Comparison of ENCODE assay signal across 1 cellular context in the genomic region with DNA sequence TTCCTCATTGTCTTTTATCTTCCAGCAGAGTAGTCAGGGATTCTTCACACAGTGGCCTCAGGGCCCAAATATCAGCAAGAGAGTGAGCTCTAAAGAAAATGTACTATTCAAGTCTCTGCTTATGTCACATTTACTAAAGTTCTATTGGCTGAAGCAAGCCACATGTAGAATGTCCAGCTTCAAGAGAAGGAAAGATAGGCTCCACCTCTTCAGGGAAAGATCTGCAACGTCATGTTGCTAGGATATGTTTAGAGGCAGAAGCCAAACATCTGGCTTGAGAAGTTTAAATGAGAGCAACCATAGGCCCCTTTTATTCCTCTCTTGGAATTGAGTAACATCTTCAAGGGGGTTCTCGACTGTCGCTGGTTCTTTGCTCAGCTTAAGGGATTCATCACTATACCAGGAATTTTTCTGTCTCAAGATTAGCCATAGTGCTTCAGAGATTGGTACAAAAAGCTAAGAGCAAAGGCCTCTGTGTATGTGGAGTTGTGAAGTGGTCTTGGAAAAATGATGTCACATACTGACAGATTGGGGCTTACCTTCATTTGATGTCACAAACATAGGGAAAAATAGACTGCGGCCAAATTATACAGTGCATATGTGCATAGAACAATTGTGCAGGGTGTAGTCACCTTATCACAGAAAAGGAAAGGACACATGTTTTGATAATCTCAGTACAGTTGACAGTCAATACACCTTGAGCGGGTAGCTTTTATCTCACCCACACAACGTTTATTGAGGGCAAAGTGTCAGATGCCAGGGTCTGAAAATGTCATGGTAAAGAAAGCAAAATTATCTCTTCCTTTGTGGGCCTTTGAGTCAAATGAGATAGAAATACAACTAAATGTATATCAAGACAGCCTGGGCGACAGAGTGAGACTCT.
TF ChIP-seq lines count a peak whose summit lies in the region.

No MANE protein-coding gene starts in this region.

TF ChIP-seq in GM23338, 12 proteins besides CTCF, POLR2A, EP300 and RAD21:
- TF ChIP-seq, protein P1, sequence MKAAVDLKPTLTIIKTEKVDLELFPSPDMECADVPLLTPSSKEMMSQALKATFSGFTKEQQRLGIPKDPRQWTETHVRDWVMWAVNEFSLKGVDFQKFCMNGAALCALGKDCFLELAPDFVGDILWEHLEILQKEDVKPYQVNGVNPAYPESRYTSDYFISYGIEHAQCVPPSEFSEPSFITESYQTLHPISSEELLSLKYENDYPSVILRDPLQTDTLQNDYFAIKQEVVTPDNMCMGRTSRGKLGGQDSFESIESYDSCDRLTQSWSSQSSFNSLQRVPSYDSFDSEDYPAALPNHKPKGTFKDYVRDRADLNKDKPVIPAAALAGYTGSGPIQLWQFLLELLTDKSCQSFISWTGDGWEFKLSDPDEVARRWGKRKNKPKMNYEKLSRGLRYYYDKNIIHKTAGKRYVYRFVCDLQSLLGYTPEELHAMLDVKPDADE (IDR thresholded peaks at IDR 0.05), result no peak
- TF ChIP-seq JUNB (IDR thresholded peaks at IDR 0.05; ENCODE audit: unreplicated experiment), result no peak
- TF ChIP-seq STAT1 (IDR thresholded peaks at IDR 0.05; ENCODE audit: unreplicated experiment), result no peak
- no peak for TF ChIP-seq POLR2AphosphoS5 (IDR thresholded peaks at IDR 0.05; ENCODE audit: low read depth)
- TF ChIP-seq EZH2phosphoT487 (IDR thresholded peaks at IDR 0.05; ENCODE audit: unreplicated experiment), result no peak
- TF ChIP-seq ZNF331 (CRISPR knock-in tag; IDR thresholded peaks at IDR 0.05; ENCODE audit: low read depth), result no peak
- TF ChIP-seq NANOG (IDR thresholded peaks at IDR 0.05; ENCODE audit: borderline replicate concordance), result no peak
- TF ChIP-seq ZNF114 (CRISPR knock-in tag; IDR thresholded peaks at IDR 0.05), result no peak
- no peak for TF ChIP-seq CREB1 (CRISPR knock-in tag; IDR thresholded peaks at IDR 0.05; ENCODE audit: low read depth)
- TF ChIP-seq, protein P2, sequence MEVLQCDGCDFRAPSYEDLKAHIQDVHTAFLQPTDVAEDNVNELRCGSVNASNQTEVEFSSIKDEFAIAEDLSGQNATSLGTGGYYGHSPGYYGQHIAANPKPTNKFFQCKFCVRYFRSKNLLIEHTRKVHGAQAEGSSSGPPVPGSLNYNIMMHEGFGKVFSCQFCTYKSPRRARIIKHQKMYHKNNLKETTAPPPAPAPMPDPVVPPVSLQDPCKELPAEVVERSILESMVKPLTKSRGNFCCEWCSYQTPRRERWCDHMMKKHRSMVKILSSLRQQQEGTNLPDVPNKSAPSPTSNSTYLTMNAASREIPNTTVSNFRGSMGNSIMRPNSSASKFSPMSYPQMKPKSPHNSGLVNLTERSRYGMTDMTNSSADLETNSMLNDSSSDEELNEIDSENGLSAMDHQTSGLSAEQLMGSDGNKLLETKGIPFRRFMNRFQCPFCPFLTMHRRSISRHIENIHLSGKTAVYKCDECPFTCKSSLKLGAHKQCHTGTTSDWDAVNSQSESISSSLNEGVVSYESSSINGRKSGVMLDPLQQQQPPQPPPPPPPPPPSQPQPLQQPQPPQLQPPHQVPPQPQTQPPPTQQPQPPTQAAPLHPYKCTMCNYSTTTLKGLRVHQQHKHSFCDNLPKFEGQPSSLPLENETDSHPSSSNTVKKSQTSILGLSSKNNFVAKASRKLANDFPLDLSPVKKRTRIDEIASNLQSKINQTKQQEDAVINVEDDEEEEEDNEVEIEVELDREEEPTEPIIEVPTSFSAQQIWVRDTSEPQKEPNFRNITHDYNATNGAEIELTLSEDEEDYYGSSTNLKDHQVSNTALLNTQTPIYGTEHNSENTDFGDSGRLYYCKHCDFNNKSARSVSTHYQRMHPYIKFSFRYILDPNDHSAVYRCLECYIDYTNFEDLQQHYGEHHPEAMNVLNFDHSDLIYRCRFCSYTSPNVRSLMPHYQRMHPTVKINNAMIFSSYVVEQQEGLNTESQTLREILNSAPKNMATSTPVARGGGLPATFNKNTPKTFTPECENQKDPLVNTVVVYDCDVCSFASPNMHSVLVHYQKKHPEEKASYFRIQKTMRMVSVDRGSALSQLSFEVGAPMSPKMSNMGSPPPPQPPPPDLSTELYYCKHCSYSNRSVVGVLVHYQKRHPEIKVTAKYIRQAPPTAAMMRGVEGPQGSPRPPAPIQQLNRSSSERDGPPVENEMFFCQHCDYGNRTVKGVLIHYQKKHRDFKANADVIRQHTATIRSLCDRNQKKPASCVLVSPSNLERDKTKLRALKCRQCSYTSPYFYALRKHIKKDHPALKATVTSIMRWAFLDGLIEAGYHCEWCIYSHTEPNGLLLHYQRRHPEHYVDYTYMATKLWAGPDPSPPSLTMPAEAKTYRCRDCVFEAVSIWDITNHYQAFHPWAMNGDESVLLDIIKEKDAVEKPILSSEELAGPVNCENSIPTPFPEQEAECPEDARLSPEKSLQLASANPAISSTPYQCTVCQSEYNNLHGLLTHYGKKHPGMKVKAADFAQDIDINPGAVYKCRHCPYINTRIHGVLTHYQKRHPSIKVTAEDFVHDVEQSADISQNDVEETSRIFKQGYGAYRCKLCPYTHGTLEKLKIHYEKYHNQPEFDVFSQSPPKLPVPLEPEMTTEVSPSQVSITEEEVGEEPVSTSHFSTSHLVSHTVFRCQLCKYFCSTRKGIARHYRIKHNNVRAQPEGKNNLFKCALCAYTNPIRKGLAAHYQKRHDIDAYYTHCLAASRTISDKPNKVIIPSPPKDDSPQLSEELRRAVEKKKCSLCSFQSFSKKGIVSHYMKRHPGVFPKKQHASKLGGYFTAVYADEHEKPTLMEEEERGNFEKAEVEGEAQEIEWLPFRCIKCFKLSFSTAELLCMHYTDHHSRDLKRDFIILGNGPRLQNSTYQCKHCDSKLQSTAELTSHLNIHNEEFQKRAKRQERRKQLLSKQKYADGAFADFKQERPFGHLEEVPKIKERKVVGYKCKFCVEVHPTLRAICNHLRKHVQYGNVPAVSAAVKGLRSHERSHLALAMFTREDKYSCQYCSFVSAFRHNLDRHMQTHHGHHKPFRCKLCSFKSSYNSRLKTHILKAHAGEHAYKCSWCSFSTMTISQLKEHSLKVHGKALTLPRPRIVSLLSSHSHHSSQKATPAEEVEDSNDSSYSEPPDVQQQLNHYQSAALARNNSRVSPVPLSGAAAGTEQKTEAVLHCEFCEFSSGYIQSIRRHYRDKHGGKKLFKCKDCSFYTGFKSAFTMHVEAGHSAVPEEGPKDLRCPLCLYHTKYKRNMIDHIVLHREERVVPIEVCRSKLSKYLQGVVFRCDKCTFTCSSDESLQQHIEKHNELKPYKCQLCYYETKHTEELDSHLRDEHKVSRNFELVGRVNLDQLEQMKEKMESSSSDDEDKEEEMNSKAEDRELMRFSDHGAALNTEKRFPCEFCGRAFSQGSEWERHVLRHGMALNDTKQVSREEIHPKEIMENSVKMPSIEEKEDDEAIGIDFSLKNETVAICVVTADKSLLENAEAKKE (CRISPR knock-in tag; IDR thresholded peaks at IDR 0.05), result no peak
- TF ChIP-seq, protein P3, sequence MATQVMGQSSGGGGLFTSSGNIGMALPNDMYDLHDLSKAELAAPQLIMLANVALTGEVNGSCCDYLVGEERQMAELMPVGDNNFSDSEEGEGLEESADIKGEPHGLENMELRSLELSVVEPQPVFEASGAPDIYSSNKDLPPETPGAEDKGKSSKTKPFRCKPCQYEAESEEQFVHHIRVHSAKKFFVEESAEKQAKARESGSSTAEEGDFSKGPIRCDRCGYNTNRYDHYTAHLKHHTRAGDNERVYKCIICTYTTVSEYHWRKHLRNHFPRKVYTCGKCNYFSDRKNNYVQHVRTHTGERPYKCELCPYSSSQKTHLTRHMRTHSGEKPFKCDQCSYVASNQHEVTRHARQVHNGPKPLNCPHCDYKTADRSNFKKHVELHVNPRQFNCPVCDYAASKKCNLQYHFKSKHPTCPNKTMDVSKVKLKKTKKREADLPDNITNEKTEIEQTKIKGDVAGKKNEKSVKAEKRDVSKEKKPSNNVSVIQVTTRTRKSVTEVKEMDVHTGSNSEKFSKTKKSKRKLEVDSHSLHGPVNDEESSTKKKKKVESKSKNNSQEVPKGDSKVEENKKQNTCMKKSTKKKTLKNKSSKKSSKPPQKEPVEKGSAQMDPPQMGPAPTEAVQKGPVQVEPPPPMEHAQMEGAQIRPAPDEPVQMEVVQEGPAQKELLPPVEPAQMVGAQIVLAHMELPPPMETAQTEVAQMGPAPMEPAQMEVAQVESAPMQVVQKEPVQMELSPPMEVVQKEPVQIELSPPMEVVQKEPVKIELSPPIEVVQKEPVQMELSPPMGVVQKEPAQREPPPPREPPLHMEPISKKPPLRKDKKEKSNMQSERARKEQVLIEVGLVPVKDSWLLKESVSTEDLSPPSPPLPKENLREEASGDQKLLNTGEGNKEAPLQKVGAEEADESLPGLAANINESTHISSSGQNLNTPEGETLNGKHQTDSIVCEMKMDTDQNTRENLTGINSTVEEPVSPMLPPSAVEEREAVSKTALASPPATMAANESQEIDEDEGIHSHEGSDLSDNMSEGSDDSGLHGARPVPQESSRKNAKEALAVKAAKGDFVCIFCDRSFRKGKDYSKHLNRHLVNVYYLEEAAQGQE (IDR thresholded peaks at IDR 0.05; ENCODE audit: unreplicated experiment), result no peak
TF ChIP-seq in GM23338: peak in this region for 0.
